In genomic region chr14:42090122-42090521, GRCh38 we compare ENCODE assay signal across 24 cellular contexts.
"Had no signal": no experiment of that assay in that cellular context is flagged by ENCODE, and none has a peak within 500 bp of the region (broad histone marks: within the 10 kb centered on the region; RNA-seq: fewer than 3 reads in every experiment).

No MANE protein-coding gene starts in this region.

- ATAC-seq: effector memory CD8-positive, alpha-beta T cell; esophagus mucosa; foreskin keratinocyte; gastrocnemius medialis; gastroesophageal sphincter; heart left ventricle; heart right ventricle had no signal

- H3K9me3 ChIP-seq: colonic mucosa, esophagus muscularis mucosa, gastrocnemius medialis, gastroesophageal sphincter, heart left ventricle, heart right ventricle had no signal

- H2AFZ ChIP-seq: hepatocyte had no signal

- H3K4me1 ChIP-seq: colonic mucosa, esophagus muscularis mucosa, esophagus squamous epithelium, foreskin keratinocyte, gastrocnemius medialis, gastroesophageal sphincter, heart left ventricle, heart right ventricle had no signal

- H3K79me2 ChIP-seq: hepatocyte had no signal

- H3K27me3 ChIP-seq: colonic mucosa, dorsolateral prefrontal cortex, esophagus muscularis mucosa, esophagus squamous epithelium, foreskin keratinocyte, gastrocnemius medialis, gastroesophageal sphincter, heart left ventricle, heart right ventricle, hepatocyte had no signal

- DNase-seq: colonic mucosa; cortex of kidney; dermis blood vessel endothelial cell; dorsolateral prefrontal cortex; effector CD4-positive, alpha-beta T cell; effector CD8-positive, alpha-beta T cell; effector memory CD8-positive, alpha-beta T cell; endodermal cell; erythroblast; esophagus squamous epithelium; foreskin fibroblast; foreskin keratinocyte; foreskin melanocyte; gastrocnemius medialis; glutamatergic neuron; head of caudate nucleus; heart left ventricle; heart right ventricle had no signal

- H3K27ac ChIP-seq: colonic mucosa, coronary artery, dorsolateral prefrontal cortex, epithelial cell of prostate, esophagus muscularis mucosa, esophagus squamous epithelium, foreskin keratinocyte, gastrocnemius medialis, gastroesophageal sphincter, heart left ventricle, heart right ventricle, hepatocyte had no signal

- H3K36me3 ChIP-seq: colonic mucosa, esophagus muscularis mucosa, esophagus squamous epithelium, gastrocnemius medialis, gastroesophageal sphincter, heart left ventricle, heart right ventricle had no signal

- H3K4me2 ChIP-seq: hepatocyte had no signal

- H3K4me3 ChIP-seq: colonic mucosa, coronary artery, dorsolateral prefrontal cortex, esophagus muscularis mucosa, esophagus squamous epithelium, gastrocnemius medialis, gastroesophageal sphincter, heart left ventricle, heart right ventricle, hepatocyte had no signal
